34 cellular contexts compared by ENCODE assay signal in genomic region chr19:12759686-12760085, GRCh38. TPM values are rescaled to one million over a fixed set of nuclear protein-coding genes. Genes with fewer than 3 reads are reported as not detected.
"Had no signal": no experiment of that assay in that cellular context is flagged by ENCODE, and none has a peak within 500 bp of the region (broad histone marks: within the 10 kb centered on the region; RNA-seq: fewer than 3 reads in every experiment).

No MANE protein-coding gene starts in this region.

- DNase-seq: activated B cell treated with CpG ODN at 0.5 μM for 24 hours; activated CD4-positive, alpha-beta T cell treated with anti-CD3 and anti-CD28 coated beads for 48 hours; activated CD4-positive, alpha-beta T cell treated with anti-CD3 and anti-CD28 coated beads, Interleukin-2, amount 50 U/mL, for 1 hour; activated CD4-positive, alpha-beta T cell treated with anti-CD3 and anti-CD28 coated beads, Interleukin-2, amount 50 U/mL, for 48 hours; activated CD8-positive, alpha-beta memory T cell treated with anti-CD3 and anti-CD28 coated beads for 24 hours; activated CD8-positive, alpha-beta T cell treated with anti-CD3 and anti-CD28 coated beads for 36 hours; activated effector memory CD4-positive, alpha-beta T cell treated with anti-CD3 and anti-CD28 coated beads, Interleukin-2, amount 50 U/mL, for 16 hours; activated naive CD4-positive, alpha-beta T cell treated with anti-CD3 and anti-CD28 coated beads for 36 hours; activated naive CD8-positive, alpha-beta T cell treated with anti-CD3 and anti-CD28 coated beads for 36 hours; activated naive CD8-positive, alpha-beta T cell treated with anti-CD3 and anti-CD28 coated beads, Interleukin-2, amount 50 U/mL, for 24 hours; activated T-cell treated with anti-CD3 and anti-CD28 coated beads, Interleukin-2, amount 50 U/mL, for 4 hours; adrenal gland; aorta; body of pancreas; cortex of kidney; dermis blood vessel endothelial cell; effector CD4-positive, alpha-beta T cell; effector memory CD8-positive, alpha-beta T cell; esophagus squamous epithelium; foreskin melanocyte; heart right ventricle; T1000; WERI-Rb-1 had no signal

- H3K36me3 Mint-ChIP-seq: activated naive CD4-positive, alpha-beta T cell treated with anti-CD3 and anti-CD28 coated beads, Interleukin-2, amount 50 U/mL, for 24 hours; activated naive CD8-positive, alpha-beta T cell treated with anti-CD3 and anti-CD28 coated beads for 36 hours had no signal

- H3K27ac Mint-ChIP-seq: activated B cell treated with CpG ODN at 0.5 μM for 24 hours; activated CD8-positive, alpha-beta T cell treated with anti-CD3 and anti-CD28 coated beads for 36 hours; activated naive CD4-positive, alpha-beta T cell treated with anti-CD3 and anti-CD28 coated beads for 36 hours; activated naive CD4-positive, alpha-beta T cell treated with anti-CD3 and anti-CD28 coated beads, Interleukin-2, amount 50 U/mL, for 24 hours; activated naive CD8-positive, alpha-beta T cell treated with anti-CD3 and anti-CD28 coated beads for 36 hours; activated naive CD8-positive, alpha-beta T cell treated with anti-CD3 and anti-CD28 coated beads, Interleukin-2, amount 50 U/mL, for 24 hours; activated T-helper 17 cell treated with anti-CD3 and anti-CD28 coated beads, Interleukin-2, amount 50 U/mL, for 72 hours; T-helper 2 cell treated with Interferon-gamma antibody and Interleukin-4, amounts not matched to agents 5 μg/mL and 100 μg/mL, for 36 hours had no signal

- H3K9me3 Mint-ChIP-seq: activated B cell treated with CpG ODN at 0.5 μM for 24 hours; activated CD8-positive, alpha-beta T cell treated with anti-CD3 and anti-CD28 coated beads for 36 hours; activated naive CD4-positive, alpha-beta T cell treated with anti-CD3 and anti-CD28 coated beads for 36 hours; activated naive CD4-positive, alpha-beta T cell treated with anti-CD3 and anti-CD28 coated beads, Interleukin-2, amount 50 U/mL, for 24 hours; activated naive CD8-positive, alpha-beta T cell treated with anti-CD3 and anti-CD28 coated beads for 36 hours; activated naive CD8-positive, alpha-beta T cell treated with anti-CD3 and anti-CD28 coated beads, Interleukin-2, amount 50 U/mL, for 24 hours; activated T-cell treated with anti-CD3 and anti-CD28 coated beads, Interleukin-2, amount 50 U/mL, for 4 hours; activated T-helper 17 cell treated with anti-CD3 and anti-CD28 coated beads, Interleukin-2, amount 50 U/mL, for 72 hours; effector memory CD8-positive, alpha-beta T cell; T-helper 2 cell treated with Interferon-gamma antibody and Interleukin-4, amounts not matched to agents 5 μg/mL and 100 μg/mL, for 36 hours had no signal

- H3K4me3 Mint-ChIP-seq: activated B cell treated with CpG ODN at 0.5 μM for 24 hours; activated CD8-positive, alpha-beta T cell treated with anti-CD3 and anti-CD28 coated beads for 36 hours; activated naive CD4-positive, alpha-beta T cell treated with anti-CD3 and anti-CD28 coated beads for 36 hours; activated naive CD4-positive, alpha-beta T cell treated with anti-CD3 and anti-CD28 coated beads, Interleukin-2, amount 50 U/mL, for 24 hours; activated naive CD8-positive, alpha-beta T cell treated with anti-CD3 and anti-CD28 coated beads for 36 hours; activated naive CD8-positive, alpha-beta T cell treated with anti-CD3 and anti-CD28 coated beads, Interleukin-2, amount 50 U/mL, for 24 hours; activated T-cell treated with anti-CD3 and anti-CD28 coated beads, Interleukin-2, amount 50 U/mL, for 4 hours; T-helper 2 cell treated with Interferon-gamma antibody and Interleukin-4, amounts not matched to agents 5 μg/mL and 100 μg/mL, for 36 hours had no signal

- H3K4me1 Mint-ChIP-seq: activated T-helper 17 cell treated with anti-CD3 and anti-CD28 coated beads, Interleukin-2, amount 50 U/mL, for 72 hours had no signal

- ATAC-seq: activated CD4-positive, CD25-positive, alpha-beta regulatory T cell treated with anti-CD3 and anti-CD28 coated beads, Interleukin-2, amount 50 U/mL, for 24 hours; activated CD8-positive, alpha-beta T cell treated with anti-CD3 and anti-CD28 coated beads for 36 hours; activated naive CD8-positive, alpha-beta T cell treated with anti-CD3 and anti-CD28 coated beads, Interleukin-2, amount 50 U/mL, for 24 hours; activated T-helper 17 cell treated with anti-CD3 and anti-CD28 coated beads, Interleukin-2, amount 50 U/mL, for 72 hours; body of pancreas; effector memory CD8-positive, alpha-beta T cell; heart right ventricle had no signal

RNA-seq across cellular contexts. Expression of gene BEST2, which starts 8.1 kb away (rescaled TPM):
- total RNA-seq: activated B cell treated with CpG ODN at 0.5 μM for 24 hours; activated CD8-positive, alpha-beta T cell treated with anti-CD3 and anti-CD28 coated beads for 36 hours; activated naive CD4-positive, alpha-beta T cell treated with anti-CD3 and anti-CD28 coated beads for 36 hours; activated naive CD8-positive, alpha-beta T cell treated with anti-CD3 and anti-CD28 coated beads for 36 hours; activated T-cell treated with anti-CD3 and anti-CD28 coated beads, Interleukin-2, amount 50 U/mL, for 4 hours; activated T-helper 17 cell treated with anti-CD3 and anti-CD28 coated beads, Interleukin-2, amount 50 U/mL, for 72 hours; adrenal gland; aorta; body of pancreas; chondrocyte; dermis blood vessel endothelial cell; endothelial cell of umbilical vein; fibroblast of lung; fibroblast of villous mesenchyme; gastroesophageal sphincter; glomerular endothelial cell; heart right ventricle; hepatocyte had no signal
